11 cellular contexts compared by ENCODE assay signal in the genomic region with DNA sequence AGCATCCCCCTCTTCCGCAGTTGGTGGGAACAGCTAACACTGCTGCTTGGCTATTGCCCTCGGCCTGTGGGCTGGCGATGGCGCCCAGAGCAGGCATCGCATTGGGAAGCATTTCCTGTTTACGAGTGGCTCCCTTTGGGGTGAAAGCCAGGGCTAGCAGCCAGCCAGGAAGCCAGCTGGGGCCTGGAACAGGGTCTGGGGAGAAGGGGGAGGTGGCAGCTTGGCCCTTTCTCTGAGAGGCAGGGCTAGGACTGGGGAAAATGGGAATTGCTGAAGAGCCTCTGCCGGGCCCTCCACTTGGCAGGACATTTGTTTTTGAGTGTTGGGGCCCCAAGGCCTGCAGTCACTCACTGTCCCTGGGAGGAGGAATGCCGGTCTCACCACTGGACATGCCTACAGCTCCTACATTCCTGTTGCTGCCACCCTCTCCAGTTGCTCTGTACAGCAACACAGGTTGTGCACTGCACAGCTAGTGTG. TPM values are rescaled to one million over a fixed set of nuclear protein-coding genes. Genes with fewer than 3 reads are reported as not detected.
DNase-seq lines count a peak whose midpoint lies in the region; ATAC-seq and TF ChIP-seq lines count a peak whose summit lies in the region.
"Had no signal": no experiment of that assay in that cellular context is flagged by ENCODE, and none has a peak within 500 bp of the region (broad histone marks: within the 10 kb centered on the region; RNA-seq: fewer than 3 reads in every experiment).

No MANE protein-coding gene starts in this region.

- H3K27me3 ChIP-seq in WERI-Rb-1 (ENCODE audit: insufficient read depth, low read depth, severe bottlenecking) (no peaks in the 10 kb centered on the region), gastroesophageal sphincter (no peaks in the 10 kb centered on the region), osteoblast (ENCODE audit: insufficient read depth, low read length) (no peaks in the 10 kb centered on the region)

- DNase-seq in Ammon's horn (ENCODE audit: low spot score) (peak; percentile 92), WERI-Rb-1 (no peak), osteoblast (ENCODE audit: insufficient read length, low spot score, missing footprints) (peak; percentile 84), T-helper 2 cell (no peak), NOMO-1 treated with dmso at 0.1 percent for 144 hours (lab: John Stamatoyannopoulos, UW; ENCODE audit: unreplicated experiment) (no peak)
- no peak for DNase-seq in stimulated activated CD4-positive, alpha-beta T cell treated with anti-CD3 and anti-CD28 coated beads, Interleukin-2, amount 100 ng/mL, for 24 hours
- DNase-seq: activated T-cell treated with anti-CD3 and anti-CD28 coated beads, Interleukin-2, amount 50 U/mL, for 72 hours; DMS79 treated with DMSO at 0.1 percent for 48 hours; GOT3 had no signal

- ATAC-seq in gastroesophageal sphincter (no peak), HG03108 (IDR thresholded peaks at IDR 0.05; ENCODE audit: unreplicated experiment) (no peak)
- ATAC-seq: activated T-cell treated with anti-CD3 and anti-CD28 coated beads, Interleukin-2, amount 50 U/mL, for 72 hours had no signal

- peak overlapping the region; percentile 85; the same call in 1 of the 2 replicates for H3K27ac ChIP-seq in WERI-Rb-1
- peak overlapping the region; percentile 95 to 98 (median 97) for H3K27ac ChIP-seq in gastroesophageal sphincter
- peak overlapping the region; percentile 58 for H3K27ac ChIP-seq in osteoblast (ENCODE audit: low read depth, low read length)

- WGBS in gastroesophageal sphincter (ENCODE audit: low coverage in 1 of 2), 2 donors = 10% methylated on average over 2 of the region's 8 CpGs; no CpG with 5 or more reads in 1 of the 2 donors

- H4K20me1 ChIP-seq in osteoblast (ENCODE audit: insufficient read depth, low read length) = peaks cover 15% of the 10 kb centered on the region

- no peak overlapping the region for H3K4me3 ChIP-seq in WERI-Rb-1 (ENCODE audit: low read depth, low read length)
- no peak overlapping the region for H3K4me3 ChIP-seq in gastroesophageal sphincter
- no peak overlapping the region for H3K4me3 ChIP-seq in osteoblast (ENCODE audit: insufficient read depth, low read length)

- H3K36me3 ChIP-seq in WERI-Rb-1 (peaks cover 10% of the 10 kb centered on the region), gastroesophageal sphincter (no peaks in the 10 kb centered on the region), osteoblast (ENCODE audit: insufficient read depth, low read length) (peaks cover 8% of the 10 kb centered on the region)

- no peak overlapping the region for H3K4me2 ChIP-seq in osteoblast (ENCODE audit: insufficient read depth, low read length)

- H3K9me3 ChIP-seq in WERI-Rb-1 (ENCODE audit: severe bottlenecking) = no peaks in the 10 kb centered on the region
- no peaks in the 10 kb centered on the region for H3K9me3 ChIP-seq in gastroesophageal sphincter
- H3K9me3 ChIP-seq in osteoblast (ENCODE audit: low read depth, low read length) = no peaks in the 10 kb centered on the region

- peaks cover 23% of the 10 kb centered on the region for H3K79me2 ChIP-seq in osteoblast (ENCODE audit: insufficient read depth, low read length)

- H3K4me1 ChIP-seq in gastroesophageal sphincter (peaks cover 16 to 91% (median 84%) of the 10 kb centered on the region in 3 donors), osteoblast (ENCODE audit: insufficient read depth, low read length) (peaks cover 52% of the 10 kb centered on the region)

- no peak for TF ChIP-seq EP300 in gastroesophageal sphincter (IDR thresholded peaks at IDR 0.05)

- H2AFZ ChIP-seq in osteoblast (ENCODE audit: low read length) = peak overlapping the region; percentile 35

- TF ChIP-seq POLR2A in gastroesophageal sphincter (IDR thresholded peaks at IDR 0.05) = no peak

- TF ChIP-seq CTCF in WERI-Rb-1 (IDR thresholded peaks at IDR 0.05; ENCODE audit: low read depth, low read length) = no peak
- TF ChIP-seq CTCF in gastroesophageal sphincter (IDR thresholded peaks at IDR 0.05) = no peak
- no peak for TF ChIP-seq CTCF in osteoblast (IDR thresholded peaks at IDR 0.05; ENCODE audit: extremely low read depth, low read depth, low read length)

RNA-seq across cellular contexts. Expression of gene MTSS2, which starts 2.5 kb away (rescaled TPM):
- total RNA-seq in gastroesophageal sphincter = 100 to 1,000 TPM in 1 of 4 donors, 10 to 100 TPM in 3; 70.9 to 234 (median 85.9) TPM
- total RNA-seq in osteoblast = 54.2 and 56.5 TPM in 2 replicates

RNA-seq across cellular contexts. Expression of gene IL34, which starts 41.9 kb away (rescaled TPM):
- total RNA-seq in gastroesophageal sphincter (1 to 10 TPM; 1.6 to 4.1 (median 2.8) TPM), osteoblast (5.6 and 9.4 TPM in 2 replicates)

Comparison
In these comparisons a context has a peak if more than half of its experiments do, and no peak if none do; other contexts are left out.
1. DNase-seq: peak in Ammon's horn (single experiment) and osteoblast (single experiment); none in WERI-Rb-1 (single experiment), T-helper 2 cell (0 of 5), NOMO-1 treated with dmso at 0.1 percent for 144 hours (single experiment) and stimulated activated CD4-positive, alpha-beta T cell treated with anti-CD3 and anti-CD28 coated beads, Interleukin-2, amount 100 ng/mL, for 24 hours (0 of 2).
2. Peak in every context shown above with its lines, with median percentiles within 50 percentile points of each other: H3K27ac ChIP-seq.